Comparison of ENCODE assay signal across 23 cellular contexts in the genomic region with DNA sequence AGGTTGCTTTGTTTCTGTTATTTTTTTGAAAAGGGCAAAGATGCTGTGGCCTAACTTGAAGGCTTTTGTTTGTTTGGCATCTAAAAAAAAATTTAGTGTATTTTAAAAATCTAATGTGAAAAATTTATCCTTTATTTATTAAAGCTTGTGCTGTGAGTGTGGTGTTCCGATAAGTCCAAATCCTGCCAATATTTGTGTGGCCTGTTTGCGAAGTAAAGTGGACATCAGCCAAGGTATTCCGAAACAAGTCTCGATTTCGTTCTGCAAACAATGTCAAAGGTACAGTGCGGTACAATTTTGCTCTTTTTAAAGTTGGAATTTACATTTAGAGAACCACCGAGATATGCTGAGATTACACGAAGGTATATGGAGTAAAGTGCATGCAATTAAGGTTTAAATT. TPM values are rescaled to one million over a fixed set of nuclear protein-coding genes. Genes with fewer than 3 reads are reported as not detected.
A peak's percentile ranks its signal among the peaks of the same experiment; 100 is the strongest.
DNase-seq lines count a peak whose midpoint lies in the region; ATAC-seq and TF ChIP-seq lines count a peak whose summit lies in the region.
"Had no signal": no experiment of that assay in that cellular context is flagged by ENCODE, and none has a peak within 500 bp of the region (broad histone marks: within the 10 kb centered on the region; RNA-seq: fewer than 3 reads in every experiment).

No MANE protein-coding gene starts in this region.

- H3K9me2 ChIP-seq in hepatocyte (replicated peaks; ENCODE audit: insufficient read depth) = no peaks in the 10 kb centered on the region

- H3K27me3 ChIP-seq in hepatocyte (no peaks in the 10 kb centered on the region), dorsolateral prefrontal cortex (no peaks in the 10 kb centered on the region)
- H3K27me3 ChIP-seq: esophagus squamous epithelium, sigmoid colon, testis had no signal

- no peak overlapping the region for H3K27ac Mint-ChIP-seq in activated naive CD8-positive, alpha-beta T cell
- no peak overlapping the region for H3K27ac Mint-ChIP-seq in activated naive CD8-positive, alpha-beta T cell treated with anti-CD3 and anti-CD28 coated beads, Interleukin-2, amount 50 U/mL, for 24 hours
- peak overlapping the region; percentile 50 for H3K27ac Mint-ChIP-seq in activated T-helper 17 cell treated with anti-CD3 and anti-CD28 coated beads, Interleukin-2, amount 50 U/mL, for 72 hours
- H3K27ac Mint-ChIP-seq in progenitor cell of endocrine pancreas = no peak overlapping the region
- H3K27ac Mint-ChIP-seq: memory B cell; stimulated activated naive B cell treated with anti-CD40 and anti-IgM and Interleukin-4, amounts not matched to agents 10 μg/mL and 1 μg/mL and 100 μg/mL, for 72 hours; T-helper 1 cell treated with Interleukin-12 subunit alpha and Interleukin-12 subunit beta and Interleukin-4 antibody, amounts not matched to agents 30 μg/mL and 1 μg/mL, for 36 hours had no signal

- peaks cover 3% of the 10 kb centered on the region for H3K36me3 ChIP-seq in hepatocyte (replicated peaks; ENCODE audit: insufficient read depth, low read depth)

- H3K27me3 Mint-ChIP-seq in activated naive CD8-positive, alpha-beta T cell = no peaks in the 10 kb centered on the region
- no peaks in the 10 kb centered on the region for H3K27me3 Mint-ChIP-seq in activated naive CD8-positive, alpha-beta T cell treated with anti-CD3 and anti-CD28 coated beads, Interleukin-2, amount 50 U/mL, for 24 hours
- H3K27me3 Mint-ChIP-seq in activated T-helper 17 cell treated with anti-CD3 and anti-CD28 coated beads, Interleukin-2, amount 50 U/mL, for 72 hours = no peaks in the 10 kb centered on the region
- no peaks in the 10 kb centered on the region for H3K27me3 Mint-ChIP-seq in progenitor cell of endocrine pancreas
- H3K27me3 Mint-ChIP-seq: memory B cell; stimulated activated naive B cell treated with anti-CD40 and anti-IgM and Interleukin-4, amounts not matched to agents 10 μg/mL and 1 μg/mL and 100 μg/mL, for 72 hours had no signal

- peaks cover 77% of the 10 kb centered on the region for H3K79me2 ChIP-seq in hepatocyte

- peak overlapping the region; percentile 24 for H3K4me3 Mint-ChIP-seq in activated naive CD8-positive, alpha-beta T cell
- no peak overlapping the region for H3K4me3 Mint-ChIP-seq in activated naive CD8-positive, alpha-beta T cell treated with anti-CD3 and anti-CD28 coated beads, Interleukin-2, amount 50 U/mL, for 24 hours
- peak overlapping the region; percentile 27 for H3K4me3 Mint-ChIP-seq in activated T-helper 17 cell treated with anti-CD3 and anti-CD28 coated beads, Interleukin-2, amount 50 U/mL, for 72 hours
- no peak overlapping the region for H3K4me3 Mint-ChIP-seq in progenitor cell of endocrine pancreas (ENCODE audit: low read depth)
- H3K4me3 Mint-ChIP-seq: memory B cell; stimulated activated naive B cell treated with anti-CD40 and anti-IgM and Interleukin-4, amounts not matched to agents 10 μg/mL and 1 μg/mL and 100 μg/mL, for 72 hours; T-helper 1 cell treated with Interleukin-12 subunit alpha and Interleukin-12 subunit beta and Interleukin-4 antibody, amounts not matched to agents 30 μg/mL and 1 μg/mL, for 36 hours had no signal

- no peak overlapping the region for H2AFZ ChIP-seq in hepatocyte

- peaks cover 17% of the 10 kb centered on the region for H4K20me1 ChIP-seq in hepatocyte (ENCODE audit: insufficient read depth, poor library complexity, severe bottlenecking)

- peaks cover 36% of the 10 kb centered on the region for H3K4me1 Mint-ChIP-seq in activated naive CD8-positive, alpha-beta T cell (ENCODE audit: low read depth)
- peaks cover 36% of the 10 kb centered on the region for H3K4me1 Mint-ChIP-seq in activated naive CD8-positive, alpha-beta T cell treated with anti-CD3 and anti-CD28 coated beads, Interleukin-2, amount 50 U/mL, for 24 hours
- H3K4me1 Mint-ChIP-seq in activated T-helper 17 cell treated with anti-CD3 and anti-CD28 coated beads, Interleukin-2, amount 50 U/mL, for 72 hours = peaks cover 13% of the 10 kb centered on the region
- H3K4me1 Mint-ChIP-seq in progenitor cell of endocrine pancreas (ENCODE audit: low read depth) = peaks cover 22% of the 10 kb centered on the region

- WGBS in hepatocyte (ENCODE audit: low lambda C conversion rate, missing lambda C conversion rate) = 91% methylated on average over 8 of the region's 8 CpGs

- peaks cover 17% of the 10 kb centered on the region for H3K4me1 ChIP-seq in hepatocyte (ENCODE audit: insufficient read depth)

- intact Hi-C loops in dorsolateral prefrontal cortex (cut with DNase I) = loop anchor here in 1 of 2 donors (5.0 to 10.0 kb wide), 2 partner anchors 120 to 467 kb away; partner anchors contain the start of genes B3GALNT1 and PPM1L

- peaks cover 10% of the 10 kb centered on the region for H3K36me3 Mint-ChIP-seq in activated naive CD8-positive, alpha-beta T cell
- H3K36me3 Mint-ChIP-seq in activated naive CD8-positive, alpha-beta T cell treated with anti-CD3 and anti-CD28 coated beads, Interleukin-2, amount 50 U/mL, for 24 hours (ENCODE audit: low read depth) = peaks cover 31% of the 10 kb centered on the region
- H3K36me3 Mint-ChIP-seq in activated T-helper 17 cell treated with anti-CD3 and anti-CD28 coated beads, Interleukin-2, amount 50 U/mL, for 72 hours (ENCODE audit: low read depth) = peaks cover 53% of the 10 kb centered on the region
- H3K36me3 Mint-ChIP-seq in progenitor cell of endocrine pancreas (ENCODE audit: insufficient read depth) = peaks cover 10% of the 10 kb centered on the region
- H3K36me3 Mint-ChIP-seq: memory B cell had no signal

- peak overlapping the region; percentile 27 for H3K4me2 ChIP-seq in hepatocyte

- no peaks in the 10 kb centered on the region for H3K9me3 Mint-ChIP-seq in activated naive CD8-positive, alpha-beta T cell (ENCODE audit: low read depth)
- H3K9me3 Mint-ChIP-seq in activated naive CD8-positive, alpha-beta T cell treated with anti-CD3 and anti-CD28 coated beads, Interleukin-2, amount 50 U/mL, for 24 hours = no peaks in the 10 kb centered on the region
- H3K9me3 Mint-ChIP-seq in activated T-helper 17 cell treated with anti-CD3 and anti-CD28 coated beads, Interleukin-2, amount 50 U/mL, for 72 hours = no peaks in the 10 kb centered on the region
- peaks cover 5% of the 10 kb centered on the region for H3K9me3 Mint-ChIP-seq in progenitor cell of endocrine pancreas (ENCODE audit: low read depth)
- H3K9me3 Mint-ChIP-seq: memory B cell; T-helper 1 cell treated with Interleukin-12 subunit alpha and Interleukin-12 subunit beta and Interleukin-4 antibody, amounts not matched to agents 30 μg/mL and 1 μg/mL, for 36 hours had no signal

- DNase-seq in activated naive CD8-positive, alpha-beta T cell treated with anti-CD3 and anti-CD28 coated beads, Interleukin-2, amount 50 U/mL, for 24 hours = no peak
- no peak for DNase-seq in hepatocyte (ENCODE audit: low spot score)
- no peak for DNase-seq in progenitor cell of endocrine pancreas (ENCODE audit: low spot score, unreplicated experiment)
- no peak for DNase-seq in stimulated activated CD4-positive, alpha-beta T cell treated with anti-CD3 and anti-CD28 coated beads, Interleukin-15, amount 100 ng/mL, for 24 hours
- no peak for DNase-seq in NK-92 (lab: John Stamatoyannopoulos, UW; ENCODE audit: unreplicated experiment)
- DNase-seq in dorsolateral prefrontal cortex = no peak
- DNase-seq: activated effector memory CD4-positive, alpha-beta T cell treated with Interleukin-2 at 50 U/mL for 16 hours; activated T-cell treated with anti-CD3 and anti-CD28 coated beads for 4 hours; AML-193; esophagus squamous epithelium; foreskin melanocyte; GDM1; H7; NCI-H2029; NCI-H526; sigmoid colon; stimulated activated naive B cell treated with anti-CD40 and anti-IgM and Interleukin-4, amounts not matched to agents 10 μg/mL and 1 μg/mL and 100 μg/mL, for 72 hours; testis had no signal

- H3K27ac ChIP-seq in hepatocyte (no peak overlapping the region), dorsolateral prefrontal cortex (no peak overlapping the region)
- H3K27ac ChIP-seq: esophagus squamous epithelium, RWPE1, sigmoid colon, testis had no signal

- H3K4me3 ChIP-seq in hepatocyte (no peak overlapping the region), dorsolateral prefrontal cortex (peak overlapping the region in 1 of 59 donors; percentile 98)
- H3K4me3 ChIP-seq: esophagus squamous epithelium, sigmoid colon, testis had no signal

- no peak for ATAC-seq in activated naive CD8-positive, alpha-beta T cell treated with anti-CD3 and anti-CD28 coated beads, Interleukin-2, amount 50 U/mL, for 24 hours
- ATAC-seq in activated T-helper 17 cell treated with anti-CD3 and anti-CD28 coated beads, Interleukin-2, amount 50 U/mL, for 72 hours (replicated peaks) = no peak
- ATAC-seq: stimulated activated naive B cell treated with anti-CD40 and anti-IgM and Interleukin-4, amounts not matched to agents 10 μg/mL and 1 μg/mL and 100 μg/mL, for 72 hours had no signal

- H3K9me3 ChIP-seq in hepatocyte (ENCODE audit: low read depth) = no peaks in the 10 kb centered on the region
- H3K9me3 ChIP-seq: esophagus squamous epithelium, sigmoid colon, testis had no signal

- TF ChIP-seq CTCF in hepatocyte (IDR thresholded peaks at IDR 0.05; ENCODE audit: poor library complexity) = no peak
- no peak for TF ChIP-seq CTCF in progenitor cell of endocrine pancreas (IDR thresholded peaks at IDR 0.05; ENCODE audit: unreplicated experiment)
- TF ChIP-seq CTCF in dorsolateral prefrontal cortex (IDR thresholded peaks at IDR 0.05 in 54 of 56, conservative IDR thresholded peaks at IDR 0.05 in 2 of 56; ENCODE audit: low read depth in 1 of 56, partially characterized antibody in 56 of 56) = no peak

RNA-seq across cellular contexts. Expression of gene NMD3, which starts 3.7 kb away (rescaled TPM):
- 10 to 100 TPM; 43.4 to 61.9 TPM for total RNA-seq in activated T-helper 17 cell treated with anti-CD3 and anti-CD28 coated beads, Interleukin-2, amount 50 U/mL, for 72 hours
- total RNA-seq in hepatocyte (52.5 and 57.2 TPM in 2 replicates), progenitor cell of endocrine pancreas (46.6 and 48.3 TPM in 2 replicates), dorsolateral prefrontal cortex (10 to 100 TPM; 32.8 to 69.9 (median 50.7) TPM)
- 27.8 and 30.6 TPM in 2 replicates for polyA plus RNA-seq in hepatocyte

Comparison
In these comparisons a context has a peak if more than half of its experiments do, and no peak if none do; other contexts are left out.
1. H3K4me3 Mint-ChIP-seq: peak in activated naive CD8-positive, alpha-beta T cell (single experiment) and activated T-helper 17 cell treated with anti-CD3 and anti-CD28 coated beads, Interleukin-2, amount 50 U/mL, for 72 hours (single experiment); none in activated naive CD8-positive, alpha-beta T cell treated with anti-CD3 and anti-CD28 coated beads, Interleukin-2, amount 50 U/mL, for 24 hours (single experiment) and progenitor cell of endocrine pancreas (single experiment).